ENCODE assay signal across 8 cellular contexts in the genomic region with DNA sequence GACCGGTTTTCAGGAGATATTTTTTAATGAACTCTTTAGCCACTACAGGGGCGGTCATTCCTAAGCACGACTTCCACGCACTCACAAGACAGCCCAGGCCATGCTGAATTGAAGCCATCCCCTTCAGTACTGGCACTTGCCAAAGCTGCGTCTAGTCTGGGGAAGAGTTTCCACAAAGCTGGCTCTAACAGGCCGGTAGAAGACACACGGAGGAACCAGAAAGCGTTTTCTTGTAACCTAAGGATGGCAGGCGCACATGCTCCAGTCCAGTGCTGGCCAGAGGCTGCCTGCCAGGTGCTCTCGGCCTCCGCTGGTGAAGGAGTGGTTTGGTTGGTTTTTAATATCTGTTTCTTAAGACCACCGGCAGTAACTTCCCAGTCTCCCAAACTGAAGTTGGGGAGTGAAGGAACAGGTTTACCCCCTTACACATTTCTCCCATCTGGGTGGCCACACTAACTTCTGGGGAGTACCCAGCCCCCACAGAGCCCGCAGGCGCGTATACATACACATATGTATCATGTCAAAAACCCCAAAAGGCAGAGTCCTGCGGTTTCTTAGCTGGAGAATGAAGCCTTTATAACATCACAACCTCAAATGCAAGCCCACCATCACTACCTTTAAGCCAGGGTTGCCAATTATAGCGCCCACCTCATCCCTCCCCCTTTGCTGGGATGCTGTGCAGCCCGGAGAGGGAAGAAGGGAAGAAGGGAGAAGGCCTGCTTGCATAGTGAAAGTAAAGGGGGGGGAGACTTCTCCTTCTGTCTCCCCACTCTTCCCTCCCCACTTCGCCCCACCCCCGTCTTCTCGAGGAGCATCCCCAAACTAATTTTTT. TPM values are rescaled to one million over a fixed set of nuclear protein-coding genes. Genes with fewer than 3 reads are reported as not detected.
DNase-seq lines count a peak whose midpoint lies in the region; ATAC-seq, FAIRE-seq and TF ChIP-seq lines count a peak whose summit lies in the region.

No MANE protein-coding gene starts in this region.

- peaks cover 53% of the 10 kb centered on the region for H3K4me1 Mint-ChIP-seq in activated naive CD8-positive, alpha-beta T cell treated with anti-CD3 and anti-CD28 coated beads, Interleukin-2, amount 50 U/mL, for 24 hours
- H3K4me1 Mint-ChIP-seq in stimulated activated effector memory CD8-positive, alpha-beta T cell treated with anti-CD3 and anti-CD28 coated beads, Interleukin-12 subunit alpha, Interleukin-12 subunit beta, amount 100 ng/mL, for 72 hours: peaks cover 55% of the 10 kb centered on the region

- peaks cover 36% of the 10 kb centered on the region for H3K4me1 ChIP-seq in keratinocyte (ENCODE audit: control insufficient read depth, extremely low read depth, insufficient read depth, low read length)

- H2AFZ ChIP-seq in keratinocyte (ENCODE audit: control insufficient read depth, low read length): peak overlapping the region; percentile 67

- FAIRE-seq in keratinocyte (lab: Jason Lieb, UNC): no peak

- H3K4me3 Mint-ChIP-seq in activated naive CD8-positive, alpha-beta T cell treated with anti-CD3 and anti-CD28 coated beads, Interleukin-2, amount 50 U/mL, for 24 hours: peak overlapping the region; percentile 91
- H3K4me3 Mint-ChIP-seq in stimulated activated effector memory CD8-positive, alpha-beta T cell treated with anti-CD3 and anti-CD28 coated beads, Interleukin-12 subunit alpha, Interleukin-12 subunit beta, amount 100 ng/mL, for 72 hours: peak overlapping the region; percentile 94

- H3K4me3 ChIP-seq in NB4 (ENCODE audit: low read depth, low read length): peak overlapping the region; percentile 80
- peak overlapping the region; percentile 69 to 92 (median 81) for H3K4me3 ChIP-seq in keratinocyte (ENCODE audit: control insufficient read depth in 2 of 3, extremely low read depth in 1 of 3, insufficient read depth in 2 of 3, low read depth in 1 of 3, low read length in 3 of 3)

- H3K9me3 ChIP-seq in keratinocyte (ENCODE audit: control insufficient read depth, low read depth, low read length): no peaks in the 10 kb centered on the region

- peak overlapping the region; percentile 80 for H3K9ac ChIP-seq in keratinocyte (ENCODE audit: control insufficient read depth, extremely low read depth, insufficient read depth, low read length)

- no peaks in the 10 kb centered on the region for H3K9me1 ChIP-seq in keratinocyte (ENCODE audit: control insufficient read depth, extremely low read depth, insufficient read depth, low read length)

- ATAC-seq in activated naive CD8-positive, alpha-beta T cell treated with anti-CD3 and anti-CD28 coated beads, Interleukin-2, amount 50 U/mL, for 24 hours: peak; percentile 44
- ATAC-seq in stimulated activated effector memory CD8-positive, alpha-beta T cell treated with anti-CD3 and anti-CD28 coated beads, Interleukin-12 subunit alpha, Interleukin-12 subunit beta, amount 100 ng/mL, for 72 hours: peak; percentile 57
- ATAC-seq in GM19023 (IDR thresholded peaks at IDR 0.05; ENCODE audit: unreplicated experiment): no peak

- H3K27me3 Mint-ChIP-seq in activated naive CD8-positive, alpha-beta T cell treated with anti-CD3 and anti-CD28 coated beads, Interleukin-2, amount 50 U/mL, for 24 hours: peaks cover 10% of the 10 kb centered on the region

- TF ChIP-seq CTCF in NB4 (IDR thresholded peaks at IDR 0.05; ENCODE audit: low read depth, low read length) (no peak), keratinocyte (optimal IDR thresholded peaks at IDR 0.05 in 1 of 3, IDR thresholded peaks at IDR 0.05 in 1 of 3, conservative IDR thresholded peaks at IDR 0.05 in 1 of 3; ENCODE audit: extremely low read depth in 1 of 3, insufficient read depth in 2 of 3, low read length in 3 of 3) (no peak)

- dilution Hi-C loops in keratinocyte (cut with MboI; ENCODE audit: extremely low pct_ligation_motif_present, low sequenced_read_pairs): no loop called here

- no peaks in the 10 kb centered on the region for H3K9me3 Mint-ChIP-seq in activated naive CD8-positive, alpha-beta T cell treated with anti-CD3 and anti-CD28 coated beads, Interleukin-2, amount 50 U/mL, for 24 hours
- H3K9me3 Mint-ChIP-seq in stimulated activated effector memory CD8-positive, alpha-beta T cell treated with anti-CD3 and anti-CD28 coated beads, Interleukin-12 subunit alpha, Interleukin-12 subunit beta, amount 100 ng/mL, for 72 hours: no peaks in the 10 kb centered on the region

- H3K4me2 ChIP-seq in keratinocyte (ENCODE audit: control insufficient read depth, extremely low read depth, insufficient read depth, low read depth, low read length): peak overlapping the region; percentile 100

- H3K79me2 ChIP-seq in keratinocyte (ENCODE audit: control insufficient read depth, insufficient read depth, low read length): peaks cover 48% of the 10 kb centered on the region

- H3K27ac Mint-ChIP-seq in activated naive CD8-positive, alpha-beta T cell treated with anti-CD3 and anti-CD28 coated beads, Interleukin-2, amount 50 U/mL, for 24 hours: peak overlapping the region; percentile 82
- H3K27ac Mint-ChIP-seq in stimulated activated effector memory CD8-positive, alpha-beta T cell treated with anti-CD3 and anti-CD28 coated beads, Interleukin-12 subunit alpha, Interleukin-12 subunit beta, amount 100 ng/mL, for 72 hours: peak overlapping the region; percentile 92

- no peaks in the 10 kb centered on the region for H3K36me3 Mint-ChIP-seq in activated naive CD8-positive, alpha-beta T cell treated with anti-CD3 and anti-CD28 coated beads, Interleukin-2, amount 50 U/mL, for 24 hours (ENCODE audit: low read depth)
- H3K36me3 Mint-ChIP-seq in stimulated activated effector memory CD8-positive, alpha-beta T cell treated with anti-CD3 and anti-CD28 coated beads, Interleukin-12 subunit alpha, Interleukin-12 subunit beta, amount 100 ng/mL, for 72 hours: peaks cover 16% of the 10 kb centered on the region

- no peaks in the 10 kb centered on the region for H4K20me1 ChIP-seq in keratinocyte (ENCODE audit: control insufficient read depth, extremely low read depth, insufficient read depth, low read length)

- TF ChIP-seq POLR2A in NB4 (IDR thresholded peaks at IDR 0.05; ENCODE audit: extremely low read depth, insufficient read length): no peak

- no peaks in the 10 kb centered on the region for H3K27me3 ChIP-seq in keratinocyte (ENCODE audit: control insufficient read depth, extremely low read depth, insufficient read depth, low read length)

- H3K36me3 ChIP-seq in keratinocyte (ENCODE audit: control insufficient read depth in 2 of 2, extremely low read depth in 1 of 2, insufficient read depth in 2 of 2, low read length in 2 of 2): no peaks in the 10 kb centered on the region

- peak; percentile 36 for DNase-seq in GF-D8 (lab: John Stamatoyannopoulos, UW)
- DNase-seq in NB4 (ENCODE audit: low read depth): peak; percentile 60
- DNase-seq in activated naive CD8-positive, alpha-beta T cell treated with anti-CD3 and anti-CD28 coated beads, Interleukin-2, amount 50 U/mL, for 24 hours: peak; percentile 56
- DNase-seq in keratinocyte (ENCODE audit: low read depth, low spot score): no peak
- DNase-seq in stimulated activated effector memory CD8-positive, alpha-beta T cell treated with anti-CD3 and anti-CD28 coated beads, Interleukin-12 subunit alpha, Interleukin-12 subunit beta, amount 100 ng/mL, for 72 hours (ENCODE audit: low spot score in 2 of 2): peak in 1 of 2 donors; percentile 76
- no peak for DNase-seq in RPMI8226
- no peak for DNase-seq in HuH-7.5 (ENCODE audit: low spot score)

- peak overlapping the region; percentile 61 for H3K27ac ChIP-seq in keratinocyte (ENCODE audit: control insufficient read depth, insufficient read depth, low read length)

RNA-seq across cellular contexts. Expression of a gene that starts 1.2 kb away (rescaled TPM):
- 3.2 to 4.8 TPM (median 4.5 TPM) in 3 replicates for polyA plus RNA-seq in keratinocyte
- 2.0 TPM for polyA plus RNA-seq in keratinocyte (2011; ENCODE audit: low read depth)
- polyA plus RNA-seq in keratinocyte (2011; cell fraction: cytosol; rRNA removed): 3.3 TPM in 2 replicates
- 12.0 and 14.6 TPM in 2 replicates for polyA plus RNA-seq in keratinocyte (2011; cell fraction: nucleus; rRNA removed)
- polyA plus RNA-seq in keratinocyte (2012; ENCODE audit: low replicate concordance): 2.4 and 6.4 TPM in 2 replicates
- polyA minus RNA-seq in keratinocyte: 5.4 to 18.3 TPM (median 9.5 TPM) in 3 replicates
- 3.8 TPM for polyA minus RNA-seq in keratinocyte (2011; cell fraction: cytosol; rRNA and poly(A)+ RNA removed)
- polyA minus RNA-seq in keratinocyte (2011; cell fraction: nucleus; rRNA and poly(A)+ RNA removed): 8.7 and 14.2 TPM in 2 replicates

Comparison
In these comparisons a context has a peak if more than half of its experiments do, and no peak if none do; other contexts are left out.
1. DNase-seq: peak in GF-D8 (single experiment), NB4 (single experiment) and activated naive CD8-positive, alpha-beta T cell treated with anti-CD3 and anti-CD28 coated beads, Interleukin-2, amount 50 U/mL, for 24 hours (single experiment); none in keratinocyte (single experiment), RPMI8226 (single experiment) and HuH-7.5 (single experiment).